ENCODE assay signal across 8 cellular contexts in genomic region chr4:22643952-22644351, GRCh38. TPM values are rescaled to one million over a fixed set of nuclear protein-coding genes. Genes with fewer than 3 reads are reported as not detected.
"Had no signal": no experiment of that assay in that cellular context is flagged by ENCODE, and none has a peak within 500 bp of the region (broad histone marks: within the 10 kb centered on the region; RNA-seq: fewer than 3 reads in every experiment).

No MANE protein-coding gene starts in this region.

- H3K27ac ChIP-seq: HL-60 had no signal

- H3K4me3 Mint-ChIP-seq: IgD-negative memory B cell had no signal

- H3K4me3 ChIP-seq: K562 had no signal

- H3K27me3 Mint-ChIP-seq: IgD-negative memory B cell had no signal

- DNase-seq: IMR-90, KBM-7 had no signal

- H3K36me3 Mint-ChIP-seq: IgD-negative memory B cell had no signal

- ATAC-seq: HepG2, K562 had no signal

- H3K27ac Mint-ChIP-seq: IgD-negative memory B cell had no signal

RNA-seq across cellular contexts. Expression of gene GBA3, which starts 48.8 kb away (rescaled TPM):
- total RNA-seq: HT-29, HT1080, IMR-90 had no signal
